In the genomic region with DNA sequence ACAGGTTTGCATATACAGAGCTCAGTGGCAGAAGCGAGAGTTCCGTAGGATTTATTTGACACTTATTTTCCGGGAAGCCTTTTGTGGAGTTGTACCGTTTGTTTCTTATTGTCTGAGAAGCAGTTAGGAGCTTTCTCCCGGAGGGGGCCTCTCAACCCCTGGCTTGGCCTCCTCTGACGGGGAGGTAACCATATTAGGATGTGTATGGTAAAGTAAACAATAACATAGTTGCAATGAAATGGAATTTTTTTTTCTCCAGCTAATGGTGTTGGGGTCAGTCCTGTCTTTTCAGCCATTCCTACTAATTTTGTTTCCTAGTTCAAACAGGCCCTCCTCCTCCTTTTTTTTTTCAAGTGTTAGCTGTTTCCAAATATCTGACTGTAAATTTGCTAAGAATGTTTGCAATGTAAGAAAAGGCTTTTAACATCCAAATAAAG, we compare ENCODE assay signal across 1 cellular context.
TF ChIP-seq lines count a peak whose summit lies in the region.

No MANE protein-coding gene starts in this region.

TF ChIP-seq in GM23338, 12 proteins besides CTCF, POLR2A, EP300 and RAD21 (continued from another document):
- TF ChIP-seq, protein P1, sequence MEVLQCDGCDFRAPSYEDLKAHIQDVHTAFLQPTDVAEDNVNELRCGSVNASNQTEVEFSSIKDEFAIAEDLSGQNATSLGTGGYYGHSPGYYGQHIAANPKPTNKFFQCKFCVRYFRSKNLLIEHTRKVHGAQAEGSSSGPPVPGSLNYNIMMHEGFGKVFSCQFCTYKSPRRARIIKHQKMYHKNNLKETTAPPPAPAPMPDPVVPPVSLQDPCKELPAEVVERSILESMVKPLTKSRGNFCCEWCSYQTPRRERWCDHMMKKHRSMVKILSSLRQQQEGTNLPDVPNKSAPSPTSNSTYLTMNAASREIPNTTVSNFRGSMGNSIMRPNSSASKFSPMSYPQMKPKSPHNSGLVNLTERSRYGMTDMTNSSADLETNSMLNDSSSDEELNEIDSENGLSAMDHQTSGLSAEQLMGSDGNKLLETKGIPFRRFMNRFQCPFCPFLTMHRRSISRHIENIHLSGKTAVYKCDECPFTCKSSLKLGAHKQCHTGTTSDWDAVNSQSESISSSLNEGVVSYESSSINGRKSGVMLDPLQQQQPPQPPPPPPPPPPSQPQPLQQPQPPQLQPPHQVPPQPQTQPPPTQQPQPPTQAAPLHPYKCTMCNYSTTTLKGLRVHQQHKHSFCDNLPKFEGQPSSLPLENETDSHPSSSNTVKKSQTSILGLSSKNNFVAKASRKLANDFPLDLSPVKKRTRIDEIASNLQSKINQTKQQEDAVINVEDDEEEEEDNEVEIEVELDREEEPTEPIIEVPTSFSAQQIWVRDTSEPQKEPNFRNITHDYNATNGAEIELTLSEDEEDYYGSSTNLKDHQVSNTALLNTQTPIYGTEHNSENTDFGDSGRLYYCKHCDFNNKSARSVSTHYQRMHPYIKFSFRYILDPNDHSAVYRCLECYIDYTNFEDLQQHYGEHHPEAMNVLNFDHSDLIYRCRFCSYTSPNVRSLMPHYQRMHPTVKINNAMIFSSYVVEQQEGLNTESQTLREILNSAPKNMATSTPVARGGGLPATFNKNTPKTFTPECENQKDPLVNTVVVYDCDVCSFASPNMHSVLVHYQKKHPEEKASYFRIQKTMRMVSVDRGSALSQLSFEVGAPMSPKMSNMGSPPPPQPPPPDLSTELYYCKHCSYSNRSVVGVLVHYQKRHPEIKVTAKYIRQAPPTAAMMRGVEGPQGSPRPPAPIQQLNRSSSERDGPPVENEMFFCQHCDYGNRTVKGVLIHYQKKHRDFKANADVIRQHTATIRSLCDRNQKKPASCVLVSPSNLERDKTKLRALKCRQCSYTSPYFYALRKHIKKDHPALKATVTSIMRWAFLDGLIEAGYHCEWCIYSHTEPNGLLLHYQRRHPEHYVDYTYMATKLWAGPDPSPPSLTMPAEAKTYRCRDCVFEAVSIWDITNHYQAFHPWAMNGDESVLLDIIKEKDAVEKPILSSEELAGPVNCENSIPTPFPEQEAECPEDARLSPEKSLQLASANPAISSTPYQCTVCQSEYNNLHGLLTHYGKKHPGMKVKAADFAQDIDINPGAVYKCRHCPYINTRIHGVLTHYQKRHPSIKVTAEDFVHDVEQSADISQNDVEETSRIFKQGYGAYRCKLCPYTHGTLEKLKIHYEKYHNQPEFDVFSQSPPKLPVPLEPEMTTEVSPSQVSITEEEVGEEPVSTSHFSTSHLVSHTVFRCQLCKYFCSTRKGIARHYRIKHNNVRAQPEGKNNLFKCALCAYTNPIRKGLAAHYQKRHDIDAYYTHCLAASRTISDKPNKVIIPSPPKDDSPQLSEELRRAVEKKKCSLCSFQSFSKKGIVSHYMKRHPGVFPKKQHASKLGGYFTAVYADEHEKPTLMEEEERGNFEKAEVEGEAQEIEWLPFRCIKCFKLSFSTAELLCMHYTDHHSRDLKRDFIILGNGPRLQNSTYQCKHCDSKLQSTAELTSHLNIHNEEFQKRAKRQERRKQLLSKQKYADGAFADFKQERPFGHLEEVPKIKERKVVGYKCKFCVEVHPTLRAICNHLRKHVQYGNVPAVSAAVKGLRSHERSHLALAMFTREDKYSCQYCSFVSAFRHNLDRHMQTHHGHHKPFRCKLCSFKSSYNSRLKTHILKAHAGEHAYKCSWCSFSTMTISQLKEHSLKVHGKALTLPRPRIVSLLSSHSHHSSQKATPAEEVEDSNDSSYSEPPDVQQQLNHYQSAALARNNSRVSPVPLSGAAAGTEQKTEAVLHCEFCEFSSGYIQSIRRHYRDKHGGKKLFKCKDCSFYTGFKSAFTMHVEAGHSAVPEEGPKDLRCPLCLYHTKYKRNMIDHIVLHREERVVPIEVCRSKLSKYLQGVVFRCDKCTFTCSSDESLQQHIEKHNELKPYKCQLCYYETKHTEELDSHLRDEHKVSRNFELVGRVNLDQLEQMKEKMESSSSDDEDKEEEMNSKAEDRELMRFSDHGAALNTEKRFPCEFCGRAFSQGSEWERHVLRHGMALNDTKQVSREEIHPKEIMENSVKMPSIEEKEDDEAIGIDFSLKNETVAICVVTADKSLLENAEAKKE (CRISPR knock-in tag; IDR thresholded peaks at IDR 0.05): no peak
- no peak for TF ChIP-seq EZH2 (IDR thresholded peaks at IDR 0.05; ENCODE audit: low read depth, unreplicated experiment)
- TF ChIP-seq, protein P2, sequence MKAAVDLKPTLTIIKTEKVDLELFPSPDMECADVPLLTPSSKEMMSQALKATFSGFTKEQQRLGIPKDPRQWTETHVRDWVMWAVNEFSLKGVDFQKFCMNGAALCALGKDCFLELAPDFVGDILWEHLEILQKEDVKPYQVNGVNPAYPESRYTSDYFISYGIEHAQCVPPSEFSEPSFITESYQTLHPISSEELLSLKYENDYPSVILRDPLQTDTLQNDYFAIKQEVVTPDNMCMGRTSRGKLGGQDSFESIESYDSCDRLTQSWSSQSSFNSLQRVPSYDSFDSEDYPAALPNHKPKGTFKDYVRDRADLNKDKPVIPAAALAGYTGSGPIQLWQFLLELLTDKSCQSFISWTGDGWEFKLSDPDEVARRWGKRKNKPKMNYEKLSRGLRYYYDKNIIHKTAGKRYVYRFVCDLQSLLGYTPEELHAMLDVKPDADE (IDR thresholded peaks at IDR 0.05): no peak
- no peak for TF ChIP-seq EZH2phosphoT487 (IDR thresholded peaks at IDR 0.05; ENCODE audit: unreplicated experiment)
- TF ChIP-seq ZNF114 (CRISPR knock-in tag; IDR thresholded peaks at IDR 0.05): no peak
- no peak for TF ChIP-seq ZNF331 (CRISPR knock-in tag; IDR thresholded peaks at IDR 0.05; ENCODE audit: low read depth)
- TF ChIP-seq POLR2AphosphoS5 (IDR thresholded peaks at IDR 0.05; ENCODE audit: low read depth): no peak
- no peak for TF ChIP-seq JUNB (IDR thresholded peaks at IDR 0.05; ENCODE audit: unreplicated experiment)
